17 cellular contexts compared by ENCODE assay signal in the genomic region with DNA sequence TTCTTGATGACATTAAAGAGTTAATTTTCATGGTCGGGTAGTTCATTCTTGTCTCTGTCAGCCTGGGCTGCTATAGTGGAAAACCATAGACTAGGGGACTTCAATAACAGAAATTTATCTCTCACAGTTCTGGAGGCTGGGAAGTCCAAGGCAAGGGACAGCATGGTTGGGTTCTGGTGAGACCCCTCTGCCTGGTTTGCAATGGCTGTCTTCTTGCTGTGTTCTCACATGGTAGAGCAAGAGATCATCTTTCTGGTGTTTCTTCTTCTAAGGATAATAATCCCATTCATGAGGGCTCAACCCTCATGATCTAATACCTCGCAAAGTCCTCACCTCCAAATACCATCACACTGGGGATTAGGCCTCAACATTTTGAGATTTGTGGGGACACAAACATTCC. TPM values are rescaled to one million over a fixed set of nuclear protein-coding genes. Genes with fewer than 3 reads are reported as not detected.
DNase-seq lines count a peak whose midpoint lies in the region; ATAC-seq and TF ChIP-seq lines count a peak whose summit lies in the region.
"Had no signal": no experiment of that assay in that cellular context is flagged by ENCODE, and none has a peak within 500 bp of the region (broad histone marks: within the 10 kb centered on the region; RNA-seq: fewer than 3 reads in every experiment).

No MANE protein-coding gene starts in this region.

- no peaks in the 10 kb centered on the region for H3K27me3 ChIP-seq in thymus (ENCODE audit: control insufficient read depth, insufficient read depth)
- no peaks in the 10 kb centered on the region for H3K27me3 ChIP-seq in WERI-Rb-1 (ENCODE audit: insufficient read depth, low read depth, severe bottlenecking)
- no peaks in the 10 kb centered on the region for H3K27me3 ChIP-seq in uterus
- H3K27me3 ChIP-seq: body of pancreas, colonic mucosa, gastroesophageal sphincter, right atrium auricular region had no signal

- H3K4me3 ChIP-seq in SK-N-MC, result no peak overlapping the region
- H3K4me3 ChIP-seq in thymus (ENCODE audit: low read length), result no peak overlapping the region
- no peak overlapping the region for H3K4me3 ChIP-seq in WERI-Rb-1 (ENCODE audit: low read depth, low read length)
- H3K4me3 ChIP-seq in uterus, result no peak overlapping the region
- H3K4me3 ChIP-seq: body of pancreas, colonic mucosa, gastroesophageal sphincter, right atrium auricular region had no signal

- H3K27ac ChIP-seq in SK-N-MC, result peak overlapping the region; percentile 63; the same call in 1 of the 2 replicates
- H3K27ac ChIP-seq in thymus (ENCODE audit: low read depth), result peak overlapping the region; percentile 81
- H3K27ac ChIP-seq in WERI-Rb-1, result no peak overlapping the region
- no peak overlapping the region for H3K27ac ChIP-seq in uterus
- H3K27ac ChIP-seq: body of pancreas, colonic mucosa, gastroesophageal sphincter, right atrium auricular region had no signal

- no peaks in the 10 kb centered on the region for H3K9me3 ChIP-seq in SK-N-MC (ENCODE audit: low read depth, low read length)
- H3K9me3 ChIP-seq in thymus (ENCODE audit: control insufficient read depth), result no peaks in the 10 kb centered on the region
- no peaks in the 10 kb centered on the region for H3K9me3 ChIP-seq in WERI-Rb-1 (ENCODE audit: severe bottlenecking)
- H3K9me3 ChIP-seq in uterus, result no peaks in the 10 kb centered on the region
- H3K9me3 ChIP-seq: body of pancreas, colonic mucosa, gastroesophageal sphincter, right atrium auricular region had no signal

- peaks cover 5% of the 10 kb centered on the region for H3K9me3 Mint-ChIP-seq in activated naive CD4-positive, alpha-beta T cell treated with anti-CD3 and anti-CD28 coated beads, Interleukin-2, amount 50 U/mL, for 24 hours
- no peaks in the 10 kb centered on the region for H3K9me3 Mint-ChIP-seq in activated naive CD8-positive, alpha-beta T cell treated with anti-CD3 and anti-CD28 coated beads, Interleukin-2, amount 50 U/mL, for 24 hours

- H3K9ac ChIP-seq in SK-N-MC (ENCODE audit: insufficient read length), result no peak overlapping the region

- peak overlapping the region; percentile 99 for H3K27ac Mint-ChIP-seq in activated naive CD4-positive, alpha-beta T cell treated with anti-CD3 and anti-CD28 coated beads, Interleukin-2, amount 50 U/mL, for 24 hours
- peak overlapping the region; percentile 85 for H3K27ac Mint-ChIP-seq in activated naive CD8-positive, alpha-beta T cell treated with anti-CD3 and anti-CD28 coated beads, Interleukin-2, amount 50 U/mL, for 24 hours

- H3K36me3 ChIP-seq in SK-N-MC (ENCODE audit: insufficient read depth, low read length) (peaks cover 50% of the 10 kb centered on the region), thymus (ENCODE audit: control insufficient read depth, insufficient read depth) (peaks cover 33% of the 10 kb centered on the region), WERI-Rb-1 (no peaks in the 10 kb centered on the region), uterus (no peaks in the 10 kb centered on the region)
- H3K36me3 ChIP-seq: colonic mucosa, gastroesophageal sphincter, right atrium auricular region had no signal

- peak overlapping the region; percentile 59 for H3K4me3 Mint-ChIP-seq in activated naive CD4-positive, alpha-beta T cell treated with anti-CD3 and anti-CD28 coated beads, Interleukin-2, amount 50 U/mL, for 24 hours
- H3K4me3 Mint-ChIP-seq in activated naive CD8-positive, alpha-beta T cell treated with anti-CD3 and anti-CD28 coated beads, Interleukin-2, amount 50 U/mL, for 24 hours, result peak overlapping the region; percentile 47

- H3K4me1 Mint-ChIP-seq in activated naive CD4-positive, alpha-beta T cell treated with anti-CD3 and anti-CD28 coated beads, Interleukin-2, amount 50 U/mL, for 24 hours, result peaks cover 92% of the 10 kb centered on the region
- H3K4me1 Mint-ChIP-seq in activated naive CD8-positive, alpha-beta T cell treated with anti-CD3 and anti-CD28 coated beads, Interleukin-2, amount 50 U/mL, for 24 hours, result peaks cover 91% of the 10 kb centered on the region

- DNase-seq in activated naive CD4-positive, alpha-beta T cell treated with anti-CD3 and anti-CD28 coated beads, Interleukin-2, amount 50 U/mL, for 16 hours, result no peak
- DNase-seq in SK-N-MC (ENCODE audit: low read depth, low spot score) (no peak), WERI-Rb-1 (no peak), T1000 (lab: John Stamatoyannopoulos, UW) (no peak), uterus (no peak)
- DNase-seq in activated naive CD8-positive, alpha-beta T cell treated with anti-CD3 and anti-CD28 coated beads, Interleukin-2, amount 50 U/mL, for 24 hours, result no peak
- DNase-seq: activated gamma-delta T cell, colonic mucosa, NCI-H2081, NCI-H510A, occipital lobe, Right ventricle myocardium superior had no signal

- ATAC-seq in activated naive CD8-positive, alpha-beta T cell treated with anti-CD3 and anti-CD28 coated beads, Interleukin-2, amount 50 U/mL, for 24 hours, result no peak
- ATAC-seq: body of pancreas, gastroesophageal sphincter had no signal

- H3K4me1 ChIP-seq in thymus (ENCODE audit: control insufficient read depth, insufficient read depth, low read length) (peaks cover 25% of the 10 kb centered on the region), uterus (no peaks in the 10 kb centered on the region)
- H3K4me1 ChIP-seq: body of pancreas, colonic mucosa, gastroesophageal sphincter, right atrium auricular region had no signal

- TF ChIP-seq CTCF in WERI-Rb-1 (IDR thresholded peaks at IDR 0.05; ENCODE audit: low read depth, low read length) (no peak), uterus (IDR thresholded peaks at IDR 0.05) (no peak)

- WGBS in thymus, result 72% methylated on average over 2 of the region's 2 CpGs

- TF ChIP-seq POLR2A in uterus (IDR thresholded peaks at IDR 0.05), result no peak

- intact Hi-C loops in uterus (cut with DNase I; ENCODE audit: low total_unique reads), result no loop called here

- no peaks in the 10 kb centered on the region for H3K27me3 Mint-ChIP-seq in activated naive CD4-positive, alpha-beta T cell treated with anti-CD3 and anti-CD28 coated beads, Interleukin-2, amount 50 U/mL, for 24 hours
- no peaks in the 10 kb centered on the region for H3K27me3 Mint-ChIP-seq in activated naive CD8-positive, alpha-beta T cell treated with anti-CD3 and anti-CD28 coated beads, Interleukin-2, amount 50 U/mL, for 24 hours

- H3K36me3 Mint-ChIP-seq in activated naive CD4-positive, alpha-beta T cell treated with anti-CD3 and anti-CD28 coated beads, Interleukin-2, amount 50 U/mL, for 24 hours, result peaks cover 30% of the 10 kb centered on the region
- peaks cover 61% of the 10 kb centered on the region for H3K36me3 Mint-ChIP-seq in activated naive CD8-positive, alpha-beta T cell treated with anti-CD3 and anti-CD28 coated beads, Interleukin-2, amount 50 U/mL, for 24 hours (ENCODE audit: low read depth)

RNA-seq across cellular contexts. Expression of gene RHOH, which starts 50.1 kb away (rescaled TPM):
- polyA plus RNA-seq in thymus, result 71.2 TPM
- 10 to 100 TPM in 1 of 4 donors, 1 to 10 TPM in 3; 1.5 to 37.1 (median 3.0) TPM for total RNA-seq in uterus

Comparison
In these comparisons a context has a peak if more than half of its experiments do, and no peak if none do; other contexts are left out.
1. H3K27ac ChIP-seq: peak in SK-N-MC (single experiment) and thymus (single experiment); none in WERI-Rb-1 (single experiment) and uterus (0 of 2).